In genomic region chr12:92551853-92552397, GRCh38 we compare ENCODE assay signal across 1 cellular context.
A peak's percentile ranks its signal among the peaks of the same experiment; 100 is the strongest.
TF ChIP-seq lines count a peak whose summit lies in the region.

No MANE protein-coding gene starts in this region.

TF ChIP-seq in GM12878, 131 proteins besides CTCF, POLR2A, EP300 and RAD21 (continued from another document and continues in another):
- TF ChIP-seq RELB (IDR thresholded peaks at IDR 0.05; ENCODE audit: low read depth) (peak; percentile 99), SUPT20H (IDR thresholded peaks at IDR 0.05; ENCODE audit: borderline replicate concordance, control insufficient read depth, low read depth, low read length) (no peak), EGR1 (IDR thresholded peaks at IDR 0.05; ENCODE audit: borderline replicate concordance in 1 of 2, low read depth in 2 of 2, low read length in 2 of 2) (peak in 1 of 2 experiments; percentile 21; a peak in 1 of 3 replicates), KLF5 (IDR thresholded peaks at IDR 0.05; ENCODE audit: partially characterized antibody) (no peak), ASH2L (IDR thresholded peaks at IDR 0.05; ENCODE audit: borderline replicate concordance, low read depth) (no peak), CHD2 (IDR thresholded peaks at IDR 0.05; ENCODE audit: borderline replicate concordance, low read depth, low read length) (peak; percentile 89), MAX (IDR thresholded peaks at IDR 0.05; ENCODE audit: low read depth, low read length) (no peak), NFXL1 (IDR thresholded peaks at IDR 0.05; ENCODE audit: borderline replicate concordance) (no peak), MTA3 (IDR thresholded peaks at IDR 0.05; ENCODE audit: borderline replicate concordance, low read length) (no peak), TAF1 (IDR thresholded peaks at IDR 0.05; ENCODE audit: borderline replicate concordance, low read depth, low read length) (peak; percentile 54; the same call in 1 of the 2 replicates), TARDBP (IDR thresholded peaks at IDR 0.05; ENCODE audit: borderline replicate concordance) (no peak), TCF3 (IDR thresholded peaks at IDR 0.05; ENCODE audit: borderline replicate concordance, insufficient read depth, low read depth, low read length) (peak; percentile 43; the same call in 1 of the 2 replicates), IKZF1 (conservative IDR thresholded peaks at IDR 0.05) (peak; percentile 100), EZH2 (IDR thresholded peaks at IDR 0.05; ENCODE audit: borderline replicate concordance, control insufficient read depth, low read depth, low read length) (no peak), SREBF2 (IDR thresholded peaks at IDR 0.05; ENCODE audit: low read length) (no peak), E4F1 (IDR thresholded peaks at IDR 0.05; ENCODE audit: borderline replicate concordance, partially characterized antibody) (no peak), SUZ12 (IDR thresholded peaks at IDR 0.05; ENCODE audit: unreplicated experiment) (no peak), STAT1 (conservative IDR thresholded peaks at IDR 0.05) (no peak), WRNIP1 (IDR thresholded peaks at IDR 0.05; ENCODE audit: borderline replicate concordance, low read depth, low read length) (no peak; the same call in 1 of the 2 replicates), CREM (IDR thresholded peaks at IDR 0.05; ENCODE audit: low read depth) (peak; percentile 83), MEF2A (IDR thresholded peaks at IDR 0.05; ENCODE audit: insufficient read depth, low read depth, low read length) (peak; percentile 85), SMAD5 (IDR thresholded peaks at IDR 0.05; ENCODE audit: low read depth) (peak; percentile 54; the same call in 1 of the 2 replicates), ELK1 (IDR thresholded peaks at IDR 0.05; ENCODE audit: low read depth, low read length) (no peak), CBX3 (IDR thresholded peaks at IDR 0.05; ENCODE audit: borderline replicate concordance, low read depth) (no peak), PAX8 (IDR thresholded peaks at IDR 0.05) (no peak), NFIC (IDR thresholded peaks at IDR 0.05; ENCODE audit: low read depth, low read length) (no peak), BMI1 (IDR thresholded peaks at IDR 0.05; ENCODE audit: borderline replicate concordance) (peak; percentile 64; the same call in 1 of the 2 replicates), JUND (IDR thresholded peaks at IDR 0.05; ENCODE audit: low read depth, low read length) (peak; percentile 45; the same call in 1 of the 2 replicates)
- TF ChIP-seq, protein P1, sequence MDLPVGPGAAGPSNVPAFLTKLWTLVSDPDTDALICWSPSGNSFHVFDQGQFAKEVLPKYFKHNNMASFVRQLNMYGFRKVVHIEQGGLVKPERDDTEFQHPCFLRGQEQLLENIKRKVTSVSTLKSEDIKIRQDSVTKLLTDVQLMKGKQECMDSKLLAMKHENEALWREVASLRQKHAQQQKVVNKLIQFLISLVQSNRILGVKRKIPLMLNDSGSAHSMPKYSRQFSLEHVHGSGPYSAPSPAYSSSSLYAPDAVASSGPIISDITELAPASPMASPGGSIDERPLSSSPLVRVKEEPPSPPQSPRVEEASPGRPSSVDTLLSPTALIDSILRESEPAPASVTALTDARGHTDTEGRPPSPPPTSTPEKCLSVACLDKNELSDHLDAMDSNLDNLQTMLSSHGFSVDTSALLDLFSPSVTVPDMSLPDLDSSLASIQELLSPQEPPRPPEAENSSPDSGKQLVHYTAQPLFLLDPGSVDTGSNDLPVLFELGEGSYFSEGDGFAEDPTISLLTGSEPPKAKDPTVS (IDR thresholded peaks at IDR 0.05; ENCODE audit: low read depth, low read length) = no peak
- TF ChIP-seq, protein P2, sequence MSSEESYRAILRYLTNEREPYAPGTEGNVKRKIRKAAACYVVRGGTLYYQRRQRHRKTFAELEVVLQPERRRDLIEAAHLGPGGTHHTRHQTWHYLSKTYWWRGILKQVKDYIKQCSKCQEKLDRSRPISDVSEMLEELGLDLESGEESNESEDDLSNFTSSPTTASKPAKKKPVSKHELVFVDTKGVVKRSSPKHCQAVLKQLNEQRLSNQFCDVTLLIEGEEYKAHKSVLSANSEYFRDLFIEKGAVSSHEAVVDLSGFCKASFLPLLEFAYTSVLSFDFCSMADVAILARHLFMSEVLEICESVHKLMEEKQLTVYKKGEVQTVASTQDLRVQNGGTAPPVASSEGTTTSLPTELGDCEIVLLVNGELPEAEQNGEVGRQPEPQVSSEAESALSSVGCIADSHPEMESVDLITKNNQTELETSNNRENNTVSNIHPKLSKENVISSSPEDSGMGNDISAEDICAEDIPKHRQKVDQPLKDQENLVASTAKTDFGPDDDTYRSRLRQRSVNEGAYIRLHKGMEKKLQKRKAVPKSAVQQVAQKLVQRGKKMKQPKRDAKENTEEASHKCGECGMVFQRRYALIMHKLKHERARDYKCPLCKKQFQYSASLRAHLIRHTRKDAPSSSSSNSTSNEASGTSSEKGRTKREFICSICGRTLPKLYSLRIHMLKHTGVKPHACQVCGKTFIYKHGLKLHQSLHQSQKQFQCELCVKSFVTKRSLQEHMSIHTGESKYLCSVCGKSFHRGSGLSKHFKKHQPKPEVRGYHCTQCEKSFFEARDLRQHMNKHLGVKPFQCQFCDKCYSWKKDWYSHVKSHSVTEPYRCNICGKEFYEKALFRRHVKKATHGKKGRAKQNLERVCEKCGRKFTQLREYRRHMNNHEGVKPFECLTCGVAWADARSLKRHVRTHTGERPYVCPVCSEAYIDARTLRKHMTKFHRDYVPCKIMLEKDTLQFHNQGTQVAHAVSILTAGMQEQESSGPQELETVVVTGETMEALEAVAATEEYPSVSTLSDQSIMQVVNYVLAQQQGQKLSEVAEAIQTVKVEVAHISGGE (CRISPR knock-in tag; IDR thresholded peaks at IDR 0.05) = no peak
- TF ChIP-seq, protein P3, sequence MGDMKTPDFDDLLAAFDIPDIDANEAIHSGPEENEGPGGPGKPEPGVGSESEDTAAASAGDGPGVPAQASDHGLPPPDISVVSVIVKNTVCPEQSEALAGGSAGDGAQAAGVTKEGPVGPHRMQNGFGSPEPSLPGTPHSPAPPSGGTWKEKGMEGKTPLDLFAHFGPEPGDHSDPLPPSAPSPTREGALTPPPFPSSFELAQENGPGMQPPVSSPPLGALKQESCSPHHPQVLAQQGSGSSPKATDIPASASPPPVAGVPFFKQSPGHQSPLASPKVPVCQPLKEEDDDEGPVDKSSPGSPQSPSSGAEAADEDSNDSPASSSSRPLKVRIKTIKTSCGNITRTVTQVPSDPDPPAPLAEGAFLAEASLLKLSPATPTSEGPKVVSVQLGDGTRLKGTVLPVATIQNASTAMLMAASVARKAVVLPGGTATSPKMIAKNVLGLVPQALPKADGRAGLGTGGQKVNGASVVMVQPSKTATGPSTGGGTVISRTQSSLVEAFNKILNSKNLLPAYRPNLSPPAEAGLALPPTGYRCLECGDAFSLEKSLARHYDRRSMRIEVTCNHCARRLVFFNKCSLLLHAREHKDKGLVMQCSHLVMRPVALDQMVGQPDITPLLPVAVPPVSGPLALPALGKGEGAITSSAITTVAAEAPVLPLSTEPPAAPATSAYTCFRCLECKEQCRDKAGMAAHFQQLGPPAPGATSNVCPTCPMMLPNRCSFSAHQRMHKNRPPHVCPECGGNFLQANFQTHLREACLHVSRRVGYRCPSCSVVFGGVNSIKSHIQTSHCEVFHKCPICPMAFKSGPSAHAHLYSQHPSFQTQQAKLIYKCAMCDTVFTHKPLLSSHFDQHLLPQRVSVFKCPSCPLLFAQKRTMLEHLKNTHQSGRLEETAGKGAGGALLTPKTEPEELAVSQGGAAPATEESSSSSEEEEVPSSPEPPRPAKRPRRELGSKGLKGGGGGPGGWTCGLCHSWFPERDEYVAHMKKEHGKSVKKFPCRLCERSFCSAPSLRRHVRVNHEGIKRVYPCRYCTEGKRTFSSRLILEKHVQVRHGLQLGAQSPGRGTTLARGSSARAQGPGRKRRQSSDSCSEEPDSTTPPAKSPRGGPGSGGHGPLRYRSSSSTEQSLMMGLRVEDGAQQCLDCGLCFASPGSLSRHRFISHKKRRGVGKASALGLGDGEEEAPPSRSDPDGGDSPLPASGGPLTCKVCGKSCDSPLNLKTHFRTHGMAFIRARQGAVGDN (IDR thresholded peaks at IDR 0.05) = peak; percentile 98
- TF ChIP-seq, protein P4, sequence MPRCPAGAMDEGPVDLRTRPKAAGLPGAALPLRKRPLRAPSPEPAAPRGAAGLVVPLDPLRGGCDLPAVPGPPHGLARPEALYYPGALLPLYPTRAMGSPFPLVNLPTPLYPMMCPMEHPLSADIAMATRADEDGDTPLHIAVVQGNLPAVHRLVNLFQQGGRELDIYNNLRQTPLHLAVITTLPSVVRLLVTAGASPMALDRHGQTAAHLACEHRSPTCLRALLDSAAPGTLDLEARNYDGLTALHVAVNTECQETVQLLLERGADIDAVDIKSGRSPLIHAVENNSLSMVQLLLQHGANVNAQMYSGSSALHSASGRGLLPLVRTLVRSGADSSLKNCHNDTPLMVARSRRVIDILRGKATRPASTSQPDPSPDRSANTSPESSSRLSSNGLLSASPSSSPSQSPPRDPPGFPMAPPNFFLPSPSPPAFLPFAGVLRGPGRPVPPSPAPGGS (IDR thresholded peaks at IDR 0.05; ENCODE audit: borderline replicate concordance, insufficient read depth, low read depth, low read length, poor library complexity, severe bottlenecking) = peak; percentile 93
- TF ChIP-seq, protein P5, sequence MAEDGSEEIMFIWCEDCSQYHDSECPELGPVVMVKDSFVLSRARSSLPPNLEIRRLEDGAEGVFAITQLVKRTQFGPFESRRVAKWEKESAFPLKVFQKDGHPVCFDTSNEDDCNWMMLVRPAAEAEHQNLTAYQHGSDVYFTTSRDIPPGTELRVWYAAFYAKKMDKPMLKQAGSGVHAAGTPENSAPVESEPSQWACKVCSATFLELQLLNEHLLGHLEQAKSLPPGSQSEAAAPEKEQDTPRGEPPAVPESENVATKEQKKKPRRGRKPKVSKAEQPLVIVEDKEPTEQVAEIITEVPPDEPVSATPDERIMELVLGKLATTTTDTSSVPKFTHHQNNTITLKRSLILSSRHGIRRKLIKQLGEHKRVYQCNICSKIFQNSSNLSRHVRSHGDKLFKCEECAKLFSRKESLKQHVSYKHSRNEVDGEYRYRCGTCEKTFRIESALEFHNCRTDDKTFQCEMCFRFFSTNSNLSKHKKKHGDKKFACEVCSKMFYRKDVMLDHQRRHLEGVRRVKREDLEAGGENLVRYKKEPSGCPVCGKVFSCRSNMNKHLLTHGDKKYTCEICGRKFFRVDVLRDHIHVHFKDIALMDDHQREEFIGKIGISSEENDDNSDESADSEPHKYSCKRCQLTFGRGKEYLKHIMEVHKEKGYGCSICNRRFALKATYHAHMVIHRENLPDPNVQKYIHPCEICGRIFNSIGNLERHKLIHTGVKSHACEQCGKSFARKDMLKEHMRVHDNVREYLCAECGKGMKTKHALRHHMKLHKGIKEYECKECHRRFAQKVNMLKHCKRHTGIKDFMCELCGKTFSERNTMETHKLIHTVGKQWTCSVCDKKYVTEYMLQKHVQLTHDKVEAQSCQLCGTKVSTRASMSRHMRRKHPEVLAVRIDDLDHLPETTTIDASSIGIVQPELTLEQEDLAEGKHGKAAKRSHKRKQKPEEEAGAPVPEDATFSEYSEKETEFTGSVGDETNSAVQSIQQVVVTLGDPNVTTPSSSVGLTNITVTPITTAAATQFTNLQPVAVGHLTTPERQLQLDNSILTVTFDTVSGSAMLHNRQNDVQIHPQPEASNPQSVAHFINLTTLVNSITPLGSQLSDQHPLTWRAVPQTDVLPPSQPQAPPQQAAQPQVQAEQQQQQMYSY (CRISPR knock-in tag; IDR thresholded peaks at IDR 0.05) = no peak
- TF ChIP-seq, protein P6, sequence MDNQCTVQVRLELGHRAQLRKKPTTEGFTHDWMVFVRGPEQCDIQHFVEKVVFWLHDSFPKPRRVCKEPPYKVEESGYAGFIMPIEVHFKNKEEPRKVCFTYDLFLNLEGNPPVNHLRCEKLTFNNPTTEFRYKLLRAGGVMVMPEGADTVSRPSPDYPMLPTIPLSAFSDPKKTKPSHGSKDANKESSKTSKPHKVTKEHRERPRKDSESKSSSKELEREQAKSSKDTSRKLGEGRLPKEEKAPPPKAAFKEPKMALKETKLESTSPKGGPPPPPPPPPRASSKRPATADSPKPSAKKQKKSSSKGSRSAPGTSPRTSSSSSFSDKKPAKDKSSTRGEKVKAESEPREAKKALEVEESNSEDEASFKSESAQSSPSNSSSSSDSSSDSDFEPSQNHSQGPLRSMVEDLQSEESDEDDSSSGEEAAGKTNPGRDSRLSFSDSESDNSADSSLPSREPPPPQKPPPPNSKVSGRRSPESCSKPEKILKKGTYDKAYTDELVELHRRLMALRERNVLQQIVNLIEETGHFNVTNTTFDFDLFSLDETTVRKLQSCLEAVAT (IDR thresholded peaks at IDR 0.05) = peak; percentile 84; the same call in 1 of the 2 replicates
